Comparison of ENCODE assay signal across 7 cellular contexts in the genomic region with DNA sequence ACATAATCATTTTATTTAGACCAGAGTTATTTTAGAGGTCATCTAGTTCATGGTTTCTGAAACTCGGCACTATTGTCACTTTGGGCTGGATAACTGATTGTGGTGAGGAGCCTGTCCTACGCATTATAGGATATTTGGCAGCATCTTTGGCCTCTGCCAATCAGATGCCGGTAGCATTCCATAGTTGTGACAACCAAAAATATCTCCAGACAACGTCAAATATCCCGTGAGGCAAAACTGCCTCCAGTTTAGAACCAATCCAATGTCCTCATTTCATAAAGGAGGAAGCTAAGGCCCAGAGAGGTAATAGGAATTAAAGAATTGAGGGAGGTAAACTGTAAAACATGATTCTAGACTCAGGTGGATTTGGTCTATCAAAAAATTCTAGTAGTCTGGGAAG.
"Had no signal": no experiment of that assay in that cellular context is flagged by ENCODE, and none has a peak within 500 bp of the region (broad histone marks: within the 10 kb centered on the region; RNA-seq: fewer than 3 reads in every experiment).

No MANE protein-coding gene starts in this region.

- FAIRE-seq: H1, H54 had no signal

- H3K27ac ChIP-seq: HL-60 had no signal

- H3K4me3 ChIP-seq: GM23338 had no signal

- DNase-seq: H9, HCEC 1CT, KBM-7 had no signal
